In the genomic region with DNA sequence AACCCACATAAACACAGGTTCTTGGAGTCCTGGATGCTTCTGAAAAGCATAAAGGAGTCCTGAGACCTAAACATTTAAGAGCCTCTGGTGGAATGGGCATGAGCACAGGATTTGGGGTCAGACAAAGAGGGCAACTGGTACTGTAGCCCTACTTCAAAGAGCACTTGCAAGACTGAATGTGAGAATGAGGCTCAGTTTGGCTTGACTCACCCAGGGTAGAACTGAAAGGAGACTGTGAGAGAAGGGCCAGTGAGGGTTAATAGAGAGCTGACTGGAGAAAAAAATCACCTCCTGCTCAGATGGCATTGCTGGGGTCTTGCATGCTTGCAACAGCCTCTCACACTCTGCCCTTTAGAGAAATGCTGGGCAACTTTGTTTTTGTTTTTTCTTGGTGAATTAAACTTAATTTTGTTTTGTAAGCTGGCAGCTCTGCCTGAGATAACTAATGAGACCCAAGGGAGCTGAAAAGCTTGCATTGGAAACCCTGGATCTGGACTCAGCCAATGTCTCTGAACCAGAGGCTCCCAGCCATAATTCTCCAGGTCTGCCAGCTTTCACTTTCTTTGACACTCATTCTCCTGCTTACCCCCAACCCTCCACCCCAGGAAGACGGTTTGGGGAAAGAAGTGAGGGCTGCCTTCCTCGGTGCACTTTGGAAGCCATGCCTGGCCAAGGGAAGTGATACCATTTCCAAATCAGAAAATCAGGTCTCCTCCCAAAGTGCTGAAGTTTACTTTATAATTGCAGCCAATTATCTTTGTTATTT, we compare ENCODE assay signal across 19 cellular contexts.
DNase-seq lines count a peak whose midpoint lies in the region; ATAC-seq and TF ChIP-seq lines count a peak whose summit lies in the region.
"Had no signal": no experiment of that assay in that cellular context is flagged by ENCODE, and none has a peak within 500 bp of the region (broad histone marks: within the 10 kb centered on the region; RNA-seq: fewer than 3 reads in every experiment).

No MANE protein-coding gene starts in this region.

- no peaks in the 10 kb centered on the region for H3K27me3 ChIP-seq in skeletal muscle satellite cell (ENCODE audit: control insufficient read depth, insufficient read depth, low read length)
- H3K27me3 ChIP-seq: Peyer's patch had no signal

- CTCF ChIA-PET in RWPE1 (lab: Yijun Ruan, JAX), result interaction anchor here (1.0 kb wide), 1 partner anchor 19 kb away, joined by 6 read pairs; no protein-coding TSS in a partner anchor

- H3K9me3 ChIP-seq in skeletal muscle satellite cell (replicated peaks; ENCODE audit: low read length), result no peaks in the 10 kb centered on the region
- H3K9me3 ChIP-seq: Peyer's patch had no signal

- H3K4me1 ChIP-seq in skeletal muscle satellite cell (ENCODE audit: control insufficient read depth, insufficient read depth, low read length), result no peaks in the 10 kb centered on the region
- H3K4me1 ChIP-seq: HAP-1, Peyer's patch had no signal

- DNase-seq in Right ventricle myocardium inferior (ENCODE audit: missing footprints), result no peak
- no peak for DNase-seq in cardiac septum (ENCODE audit: low spot score)
- DNase-seq in left ventricle myocardium superior, result no peak
- no peak for DNase-seq in stimulated activated CD4-positive, alpha-beta T cell treated with anti-CD3 and anti-CD28 coated beads, Interleukin-4, amount 100 ng/mL, for 24 hours
- no peak for DNase-seq in RWPE1 (ENCODE audit: low spot score)
- DNase-seq in cortex of kidney (lab: John Stamatoyannopoulos, UW), result no peak
- DNase-seq: activated naive CD4-positive, alpha-beta T cell treated with Interleukin-2 at 50 U/mL for 16 hours; activated T-cell treated with anti-CD3 and anti-CD28 coated beads, Interleukin-2, amount 50 U/mL, for 72 hours; amniotic stem cell; DMS79 treated with DMSO at 0.1 percent for 48 hours; KG1; kidney glomerular epithelial cell; naive B cell; NCI-H524; Peyer's patch; T-helper 17 cell had no signal

- H3K4me2 ChIP-seq in skeletal muscle satellite cell (ENCODE audit: low read length), result peak overlapping the region; percentile 44

- H3K36me3 ChIP-seq in skeletal muscle satellite cell (ENCODE audit: insufficient read depth, low read length), result no peaks in the 10 kb centered on the region
- H3K36me3 ChIP-seq: HAP-1, Peyer's patch had no signal

- ATAC-seq in Right ventricle myocardium inferior, result peak; percentile 23
- peak; percentile 30 for ATAC-seq in left ventricle myocardium superior
- ATAC-seq in GM18861 (IDR thresholded peaks at IDR 0.05; ENCODE audit: unreplicated experiment), result no peak
- ATAC-seq: activated T-cell treated with anti-CD3 and anti-CD28 coated beads, Interleukin-2, amount 50 U/mL, for 72 hours; T-helper 17 cell had no signal

- TF ChIP-seq CTCF in RWPE1 (conservative IDR thresholded peaks at IDR 0.05; ENCODE audit: low read depth), result no peak

- POLR2A ChIA-PET in RWPE1 (lab: Yijun Ruan, JAX; ENCODE audit: low non-redundant PET), result no interaction called here

- no peak overlapping the region for H3K4me3 ChIP-seq in skeletal muscle satellite cell (ENCODE audit: low read length)
- H3K4me3 ChIP-seq: HAP-1, Peyer's patch had no signal

- H3K27ac ChIP-seq in RWPE1, result no peak overlapping the region
- H3K27ac ChIP-seq: Peyer's patch had no signal

- intact Hi-C loops in Right ventricle myocardium inferior (cut with DNase I), result loop anchor here (10.0 kb wide), 1 partner anchor 145 kb away; no protein-coding TSS in a partner anchor
- intact Hi-C loops in cardiac septum (cut with DNase I), result no loop called here
- intact Hi-C loops in left ventricle myocardium superior (cut with micrococcal nuclease), result no loop called here

- no peak overlapping the region for H3K9ac ChIP-seq in skeletal muscle satellite cell (ENCODE audit: low read depth, low read length)
